In genomic region chr14:74739293-74740030, GRCh38 we compare ENCODE assay signal across 16 cellular contexts.
"Had no signal": no experiment of that assay in that cellular context is flagged by ENCODE, and none has a peak within 500 bp of the region (broad histone marks: within the 10 kb centered on the region; RNA-seq: fewer than 3 reads in every experiment).

No MANE protein-coding gene starts in this region.

- H3K4me1 ChIP-seq: right atrium auricular region had no signal

- H3K9me3 Mint-ChIP-seq: activated naive CD8-positive, alpha-beta T cell treated with anti-CD3 and anti-CD28 coated beads, Interleukin-2, amount 10 ng/mL, durations not matched to agents 7 days and 5 days; naive thymus-derived CD4-positive, alpha-beta T cell; stimulated activated memory B cell treated with anti-CD40 and anti-IgM and Interleukin-4, amounts not matched to agents 10 μg/mL and 1 μg/mL and 100 μg/mL, for 72 hours; T-helper 2 cell treated with Interferon-gamma antibody and Interleukin-4, amounts not matched to agents 5 μg/mL and 100 μg/mL, for 36 hours had no signal

- H3K9me3 ChIP-seq: right atrium auricular region had no signal

- H2AFZ ChIP-seq: hepatocyte had no signal

- H3K27ac ChIP-seq: hepatocyte, right atrium auricular region had no signal

- H3K4me3 ChIP-seq: hepatocyte, lung, right atrium auricular region, smooth muscle cell had no signal

- H3K4me3 Mint-ChIP-seq: activated naive CD8-positive, alpha-beta T cell treated with anti-CD3 and anti-CD28 coated beads, Interleukin-2, amount 10 ng/mL, durations not matched to agents 7 days and 5 days; naive thymus-derived CD4-positive, alpha-beta T cell; stimulated activated memory B cell treated with anti-CD40 and anti-IgM and Interleukin-4, amounts not matched to agents 10 μg/mL and 1 μg/mL and 100 μg/mL, for 72 hours; T-helper 2 cell treated with Interferon-gamma antibody and Interleukin-4, amounts not matched to agents 5 μg/mL and 100 μg/mL, for 36 hours had no signal

- H3K79me2 ChIP-seq: hepatocyte had no signal

- H3K27me3 Mint-ChIP-seq: activated naive CD8-positive, alpha-beta T cell treated with anti-CD3 and anti-CD28 coated beads, Interleukin-2, amount 10 ng/mL, durations not matched to agents 7 days and 5 days; naive thymus-derived CD4-positive, alpha-beta T cell; stimulated activated memory B cell treated with anti-CD40 and anti-IgM and Interleukin-4, amounts not matched to agents 10 μg/mL and 1 μg/mL and 100 μg/mL, for 72 hours had no signal

- H3K27me3 ChIP-seq: hepatocyte, right atrium auricular region had no signal

- H3K27ac Mint-ChIP-seq: activated naive CD8-positive, alpha-beta T cell treated with anti-CD3 and anti-CD28 coated beads, Interleukin-2, amount 10 ng/mL, durations not matched to agents 7 days and 5 days; stimulated activated memory B cell treated with anti-CD40 and anti-IgM and Interleukin-4, amounts not matched to agents 10 μg/mL and 1 μg/mL and 100 μg/mL, for 72 hours; T-helper 2 cell treated with Interferon-gamma antibody and Interleukin-4, amounts not matched to agents 5 μg/mL and 100 μg/mL, for 36 hours had no signal

- DNase-seq: activated CD4-positive, alpha-beta T cell treated with anti-CD3 and anti-CD28 coated beads for 1 hour; activated CD4-positive, alpha-beta T cell treated with anti-CD3 and anti-CD28 coated beads, Interleukin-2, amount 50 U/mL, for 48 hours; activated naive CD8-positive, alpha-beta T cell treated with anti-CD3 and anti-CD28 coated beads, Interleukin-2, amount 10 ng/mL, durations not matched to agents 7 days and 5 days; activated T-cell treated with anti-CD3 and anti-CD28 coated beads, Interleukin-2, amount 50 U/mL, for 48 hours; anterior cingulate cortex; left colon; naive thymus-derived CD4-positive, alpha-beta T cell; substantia nigra; SW 1271; trophoblast cell had no signal

- H3K4me1 Mint-ChIP-seq: stimulated activated memory B cell treated with anti-CD40 and anti-IgM and Interleukin-4, amounts not matched to agents 10 μg/mL and 1 μg/mL and 100 μg/mL, for 72 hours had no signal

- H3K4me2 ChIP-seq: hepatocyte, smooth muscle cell had no signal
